In the genomic region with DNA sequence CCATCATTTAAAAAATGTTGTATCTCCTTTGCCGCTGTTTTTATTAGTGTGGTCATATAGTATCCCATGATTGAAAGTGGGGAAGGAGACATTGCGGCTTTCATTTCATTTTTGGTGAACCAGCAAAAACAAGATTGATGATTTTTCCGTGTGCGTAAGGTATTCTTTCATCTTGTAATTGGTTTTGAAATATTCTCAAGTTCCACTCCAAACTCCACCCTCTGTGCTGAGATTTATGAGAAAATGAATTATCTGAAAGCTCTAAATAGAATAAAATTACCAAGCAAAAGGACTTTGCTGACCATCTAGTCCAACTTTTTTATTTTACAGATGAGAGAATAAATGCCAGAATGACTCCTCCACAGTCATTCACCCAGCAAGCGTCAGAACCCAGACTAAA, we compare ENCODE assay signal across 33 cellular contexts.
"Had no signal": no experiment of that assay in that cellular context is flagged by ENCODE, and none has a peak within 500 bp of the region (broad histone marks: within the 10 kb centered on the region; RNA-seq: fewer than 3 reads in every experiment).

No MANE protein-coding gene starts in this region.

- H3K9me3 ChIP-seq: body of pancreas, SJCRH30, SK-N-SH had no signal

- H3K27ac ChIP-seq: ascending aorta, body of pancreas, breast epithelium, SJCRH30 had no signal

- H3K4me1 Mint-ChIP-seq: activated CD4-positive, alpha-beta T cell treated with anti-CD3 and anti-CD28 coated beads, Interleukin-2, amount 10 ng/mL, durations not matched to agents 24 days and 14 days; activated naive CD4-positive, alpha-beta T cell treated with anti-CD3 and anti-CD28 coated beads, Interleukin-2, amount 50 U/mL, for 24 hours; activated naive CD8-positive, alpha-beta T cell treated with anti-CD3 and anti-CD28 coated beads, Interleukin-2, amount 10 ng/mL, durations not matched to agents 7 days and 5 days; activated T-helper 17 cell treated with anti-CD3 and anti-CD28 coated beads, Interleukin-2, amount 50 U/mL, for 72 hours had no signal

- H3K36me3 Mint-ChIP-seq: activated naive CD4-positive, alpha-beta T cell treated with anti-CD3 and anti-CD28 coated beads, Interleukin-2, amount 50 U/mL, for 24 hours; activated naive CD8-positive, alpha-beta T cell treated with anti-CD3 and anti-CD28 coated beads, Interleukin-2, amount 10 ng/mL, durations not matched to agents 7 days and 5 days had no signal

- H3K4me2 ChIP-seq: SK-N-SH had no signal

- H3K27me3 Mint-ChIP-seq: activated CD4-positive, alpha-beta T cell treated with anti-CD3 and anti-CD28 coated beads, Interleukin-2, amount 10 ng/mL, durations not matched to agents 24 days and 14 days; activated CD8-positive, alpha-beta T cell treated with anti-CD3 and anti-CD28 coated beads for 36 hours; activated naive CD4-positive, alpha-beta T cell treated with anti-CD3 and anti-CD28 coated beads, Interleukin-2, amount 50 U/mL, for 24 hours; activated naive CD8-positive, alpha-beta T cell treated with anti-CD3 and anti-CD28 coated beads, Interleukin-2, amount 10 ng/mL, durations not matched to agents 7 days and 5 days; activated T-helper 17 cell treated with anti-CD3 and anti-CD28 coated beads, Interleukin-2, amount 50 U/mL, for 72 hours had no signal

- H3K4me1 ChIP-seq: body of pancreas, breast epithelium, SJCRH30 had no signal

- H3K9ac ChIP-seq: SK-N-SH had no signal

- H3K27ac Mint-ChIP-seq: activated CD4-positive, alpha-beta T cell treated with anti-CD3 and anti-CD28 coated beads, Interleukin-2, amount 10 ng/mL, durations not matched to agents 24 days and 14 days; activated CD8-positive, alpha-beta T cell treated with anti-CD3 and anti-CD28 coated beads for 36 hours; activated naive CD4-positive, alpha-beta T cell treated with anti-CD3 and anti-CD28 coated beads, Interleukin-2, amount 50 U/mL, for 24 hours; activated naive CD8-positive, alpha-beta T cell treated with anti-CD3 and anti-CD28 coated beads, Interleukin-2, amount 10 ng/mL, durations not matched to agents 7 days and 5 days; activated T-cell treated with anti-CD3 and anti-CD28 coated beads, Interleukin-2, amount 50 U/mL, for 72 hours; activated T-helper 17 cell treated with anti-CD3 and anti-CD28 coated beads, Interleukin-2, amount 50 U/mL, for 72 hours; T-helper 1 cell treated with Interleukin-12 subunit alpha and Interleukin-12 subunit beta and Interleukin-4 antibody, amounts not matched to agents 30 μg/mL and 1 μg/mL, for 36 hours; T-helper 2 cell treated with Interferon-gamma antibody and Interleukin-4, amounts not matched to agents 5 μg/mL and 100 μg/mL, for 36 hours had no signal

- H3K27me3 ChIP-seq: ascending aorta, body of pancreas, breast epithelium, MG63, SJCRH30 had no signal

- H3K4me3 Mint-ChIP-seq: activated CD4-positive, alpha-beta T cell treated with anti-CD3 and anti-CD28 coated beads, Interleukin-2, amount 10 ng/mL, durations not matched to agents 24 days and 14 days; activated CD8-positive, alpha-beta T cell treated with anti-CD3 and anti-CD28 coated beads for 36 hours; activated naive CD4-positive, alpha-beta T cell treated with anti-CD3 and anti-CD28 coated beads, Interleukin-2, amount 50 U/mL, for 24 hours; activated naive CD8-positive, alpha-beta T cell treated with anti-CD3 and anti-CD28 coated beads, Interleukin-2, amount 10 ng/mL, durations not matched to agents 7 days and 5 days; activated T-cell treated with anti-CD3 and anti-CD28 coated beads, Interleukin-2, amount 50 U/mL, for 72 hours; activated T-helper 17 cell treated with anti-CD3 and anti-CD28 coated beads, Interleukin-2, amount 50 U/mL, for 72 hours; T-helper 1 cell treated with Interleukin-12 subunit alpha and Interleukin-12 subunit beta and Interleukin-4 antibody, amounts not matched to agents 30 μg/mL and 1 μg/mL, for 36 hours; T-helper 2 cell treated with Interferon-gamma antibody and Interleukin-4, amounts not matched to agents 5 μg/mL and 100 μg/mL, for 36 hours had no signal

- H3K36me3 ChIP-seq: ascending aorta, breast epithelium, MG63, SJCRH30 had no signal

- FAIRE-seq: TTC549 had no signal

- DNase-seq: activated CD4-positive, alpha-beta T cell treated with anti-CD3 and anti-CD28 coated beads, Interleukin-2, amount 10 ng/mL, durations not matched to agents 24 days and 14 days; activated CD4-positive, alpha-beta T cell treated with anti-CD3 and anti-CD28 coated beads, Interleukin-2, amount 50 U/mL, for 4 hours; activated CD8-positive, alpha-beta T cell treated with anti-CD3 and anti-CD28 coated beads for 36 hours; activated effector memory CD4-positive, alpha-beta T cell treated with anti-CD3 and anti-CD28 coated beads, Interleukin-2, amount 50 U/mL, for 16 hours; activated naive CD4-positive, alpha-beta T cell treated with Interleukin-2 at 50 U/mL for 16 hours; activated naive CD8-positive, alpha-beta T cell treated with anti-CD3 and anti-CD28 coated beads, Interleukin-2, amount 10 ng/mL, durations not matched to agents 7 days and 5 days; activated T-cell treated with anti-CD3 and anti-CD28 coated beads, Interleukin-2, amount 50 U/mL, for 1 hour; activated T-cell treated with anti-CD3 and anti-CD28 coated beads, Interleukin-2, amount 50 U/mL, for 72 hours; amygdala; body of pancreas; Kasumi-1; KG1; MG63; NCI-H1048; NCI-H1105 treated with DMSO at 0.1 percent for 48 hours; NCI-H1436; NCI-H1694; NCI-H1930; NCI-H2081 treated with DMSO at 0.1 percent for 48 hours; NCI-H226; NCI-H446 treated with DMSO at 0.1 percent for 48 hours; NCI-H524; NCI-H69; SHP77; SJCRH30; SK-N-SH had no signal

- H3K4me3 ChIP-seq: ascending aorta, body of pancreas, breast epithelium, MG63, SJCRH30 had no signal
